In genomic region chr16:23195415-23195978, GRCh38 we compare ENCODE assay signal across 1 cellular context.
TF ChIP-seq lines count a peak whose summit lies in the region.

No MANE protein-coding gene starts in this region.

TF ChIP-seq in K562, 482 proteins besides CTCF, POLR2A, EP300 and RAD21 (continued from another document):
- no peak for TF ChIP-seq RNF219 (CRISPR knock-in tag; IDR thresholded peaks at IDR 0.05)
- peak; percentile 52 for TF ChIP-seq ZFP36 (IDR thresholded peaks at IDR 0.05; ENCODE audit: low read depth, low read length, partially characterized antibody)
